8 cellular contexts compared by ENCODE assay signal in the genomic region with DNA sequence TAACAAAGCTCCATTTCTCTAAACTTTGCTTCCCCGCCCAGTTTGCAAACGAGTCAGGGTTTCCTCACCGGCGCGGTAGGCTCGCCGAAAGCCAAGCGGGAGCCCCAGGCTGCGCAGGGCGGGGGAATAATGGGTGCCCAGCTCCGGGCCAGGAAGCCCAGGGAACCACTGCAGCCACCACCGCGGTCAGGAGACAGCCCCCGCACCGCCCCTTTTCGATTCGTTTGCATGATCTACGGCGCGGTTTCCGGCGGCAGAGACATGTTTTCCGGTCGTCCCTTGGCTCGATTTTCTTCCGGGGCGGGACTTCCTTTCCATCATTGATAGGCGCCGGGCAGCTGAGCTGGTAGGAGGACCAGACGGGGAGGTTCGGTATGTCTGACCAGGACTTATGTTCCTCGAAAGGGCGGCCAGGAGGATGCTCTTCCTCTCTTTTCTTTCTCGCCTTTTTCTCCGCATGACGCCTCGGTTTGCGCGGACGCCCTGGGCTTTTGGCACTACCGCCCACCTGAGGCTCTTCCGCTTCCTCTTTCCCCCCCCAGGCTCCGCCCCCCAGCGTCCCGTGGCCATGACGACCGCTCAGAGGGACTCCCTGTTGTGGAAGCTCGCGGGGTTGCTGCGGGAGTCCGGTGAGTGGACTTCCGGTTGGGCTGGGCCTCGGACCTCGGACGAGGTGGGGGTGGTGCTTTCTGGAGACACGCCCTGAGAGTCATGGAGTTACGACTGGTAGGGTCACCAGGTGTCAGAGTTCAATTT. TPM values are rescaled to one million over a fixed set of nuclear protein-coding genes. Genes with fewer than 3 reads are reported as not detected.
DNase-seq lines count a peak whose midpoint lies in the region; ATAC-seq, FAIRE-seq and TF ChIP-seq lines count a peak whose summit lies in the region.

TSS of gene STK11IP (plus strand) at position 306 of the 756 bp plus-strand sequence. CDS start at position 569, 263 bp downstream.

- H3K27me3 ChIP-seq in endothelial cell of umbilical vein (ENCODE audit: control insufficient read depth in 2 of 2, insufficient read depth in 2 of 2, low read length in 2 of 2): no peaks in the 10 kb centered on the region

- H4K20me1 ChIP-seq in OCI-LY7 (ENCODE audit: insufficient read depth, low read length) (no peaks in the 10 kb centered on the region), endothelial cell of umbilical vein (replicated peaks; ENCODE audit: control insufficient read depth, extremely low read depth, insufficient read depth, low read length) (no peaks in the 10 kb centered on the region)

- peaks cover 6% of the 10 kb centered on the region; the same call in 1 of the 2 replicates for H3K36me3 ChIP-seq in OCI-LY7 (ENCODE audit: insufficient read depth, low read length)
- H3K36me3 ChIP-seq in endothelial cell of umbilical vein (ENCODE audit: control insufficient read depth in 2 of 2, extremely low read depth in 1 of 2, insufficient read depth in 2 of 2, low read length in 2 of 2): peaks cover 0 to 15% of the 10 kb centered on the region in 2 experiments

- peak within 1 kb of the TSS; percentile 77 for H3K4me3 ChIP-seq in OCI-LY7 (ENCODE audit: low read depth, low read length, poor library complexity, severe bottlenecking)
- peak within 1 kb of the TSS; percentile 47 to 76 (median 67) for H3K4me3 ChIP-seq in endothelial cell of umbilical vein (replicated peaks in 1 of 3; ENCODE audit: insufficient read depth in 1 of 3, low read depth in 1 of 3, low read length in 3 of 3)

- H3K4me1 ChIP-seq in OCI-LY7 (ENCODE audit: insufficient read depth, low read length, poor library complexity, severe bottlenecking) (peaks cover 14% of the 10 kb centered on the region), endothelial cell of umbilical vein (ENCODE audit: control insufficient read depth, extremely low read depth, insufficient read depth, low read length) (peaks cover 12% of the 10 kb centered on the region)

- CTCF ChIA-PET in OCI-LY7 (lab: Charles Lee; ENCODE audit: unreplicated experiment): interaction anchor here (0.7 kb wide), 2 partner anchors 10 to 45 kb away, joined by 3 to 4 read pairs; no protein-coding TSS in a partner anchor
- CTCF ChIA-PET in endothelial cell of umbilical vein (lab: Charles Lee): interaction anchor here (0.7 to 3.6 kb wide), 8 partner anchors 27 to 102 kb away, joined by 3 to 23 read pairs (median 4); partner anchors contain the start of gene OBSL1

- peak; percentile 93 for DNase-seq in D721Med (ENCODE audit: insufficient read length, low spot score)
- peak; percentile 98 for DNase-seq in HuH-7.5 (ENCODE audit: low spot score)
- peak; percentile 96 for DNase-seq in OCI-LY7 (ENCODE audit: low spot score)
- peak; percentile 80 for DNase-seq in activated T-cell treated with anti-CD3 and anti-CD28 coated beads for 1 hour (ENCODE audit: low read depth)
- peak; percentile 95 for DNase-seq in endothelial cell of umbilical vein (ENCODE audit: low read depth, low spot score)
- DNase-seq in midbrain (lab: John Stamatoyannopoulos, UW): peak; percentile 97
- peak; percentile 80 to 82 for DNase-seq in stimulated activated CD8-positive, alpha-beta memory T cell treated with anti-CD3 and anti-CD28 coated beads, Interleukin-2, amount 100 ng/mL, for 1 hour (ENCODE audit: low read depth in 2 of 2)

- no peaks in the 10 kb centered on the region for H3K9me1 ChIP-seq in endothelial cell of umbilical vein (replicated peaks; ENCODE audit: control insufficient read depth, extremely low read depth, insufficient read depth, low read length)

- no peak for TF ChIP-seq CTCF in D721Med (IDR thresholded peaks at IDR 0.05; ENCODE audit: insufficient read depth, missing control alignments)
- no peak for TF ChIP-seq CTCF in OCI-LY7 (conservative IDR thresholded peaks at IDR 0.05; ENCODE audit: low read length)
- no peak for TF ChIP-seq CTCF in endothelial cell of umbilical vein (IDR thresholded peaks at IDR 0.05; ENCODE audit: extremely low read depth in 1 of 2, insufficient read depth in 1 of 2, low read depth in 1 of 2, low read length in 2 of 2)

- peak within 1 kb of the TSS; percentile 96 for H3K4me2 ChIP-seq in OCI-LY7 (ENCODE audit: low read length)
- peak within 1 kb of the TSS; percentile 81 for H3K4me2 ChIP-seq in endothelial cell of umbilical vein (ENCODE audit: insufficient read depth, low read length)

- peak; percentile 97 for TF ChIP-seq POLR2A in endothelial cell of umbilical vein (IDR thresholded peaks at IDR 0.05; ENCODE audit: low read depth, low read length)

- no peak for FAIRE-seq in D721Med (lab: Jason Lieb, UNC)
- peak; percentile 97 for FAIRE-seq in endothelial cell of umbilical vein (lab: Jason Lieb, UNC)

- no peaks in the 10 kb centered on the region for H3K9me3 ChIP-seq in OCI-LY7 (ENCODE audit: low read length)
- H3K9me3 ChIP-seq in endothelial cell of umbilical vein (replicated peaks; ENCODE audit: control insufficient read depth, insufficient read depth, low read length): no peaks in the 10 kb centered on the region

- intact Hi-C loops in OCI-LY7 (cut with micrococcal nuclease; ENCODE audit: unreplicated experiment): loop anchor here (1.0 to 5.0 kb wide), 3 partner anchors 45 to 210 kb away; partner anchors contain the start of genes CHPF and DNPEP
- intact Hi-C loops in endothelial cell of umbilical vein (cut with micrococcal nuclease): loop anchor here (1.0 kb wide), 5 partner anchors 26 to 209 kb away; partner anchors contain the start of genes CHPF, GMPPA and OBSL1

- peak within 1 kb of the TSS; percentile 63 for H2AFZ ChIP-seq in OCI-LY7 (ENCODE audit: low read length)
- peak within 1 kb of the TSS; percentile 98 for H2AFZ ChIP-seq in endothelial cell of umbilical vein (ENCODE audit: low read depth, low read length)

- H3K9me2 ChIP-seq in OCI-LY7 (ENCODE audit: insufficient read depth, low read length): no peaks in the 10 kb centered on the region

- dilution Hi-C loops in endothelial cell of umbilical vein (cut with MboI; ENCODE audit: extremely low pct_ligation_motif_present, low sequenced_read_pairs): no loop called here

- BruUV-seq in OCI-LY7 (replicated peaks; lab: Mats Ljungman, UMichigan) (no TSS peak), endothelial cell of umbilical vein (replicated peaks; lab: Mats Ljungman, UMichigan) (TSS peak; percentile 67)

- POLR2A ChIA-PET in OCI-LY7 (lab: Charles Lee): interaction anchor here (0.6 to 3.4 kb wide), 8 partner anchors 13 to 579 kb away, joined by 3 to 14 read pairs (median 4); partner anchors contain the start of genes CHPF, GMPPA and TMEM198
- POLR2A ChIA-PET in endothelial cell of umbilical vein (lab: Charles Lee): interaction anchor here (0.7 kb wide), 1 partner anchor 32 kb away, joined by 5 read pairs; no protein-coding TSS in a partner anchor

- peak within 1 kb of the TSS; percentile 56 for H3K27ac ChIP-seq in OCI-LY7 (ENCODE audit: low read depth, low read length, poor library complexity, severe bottlenecking)
- peak within 1 kb of the TSS; percentile 86 for H3K27ac ChIP-seq in endothelial cell of umbilical vein (ENCODE audit: insufficient read depth, low read depth, low read length)

- peak within 1 kb of the TSS; percentile 90 for H3K9ac ChIP-seq in endothelial cell of umbilical vein (replicated peaks; ENCODE audit: extremely low read depth, insufficient read depth, low read length)

- H3K79me2 ChIP-seq in OCI-LY7 (ENCODE audit: insufficient read depth, low read depth, low read length) (peaks cover 6% of the 10 kb centered on the region; the same call in 1 of the 2 replicates), endothelial cell of umbilical vein (ENCODE audit: control insufficient read depth, insufficient read depth, low read length) (no peaks in the 10 kb centered on the region)

- peak; percentile 93 for ATAC-seq in GM21526 (IDR thresholded peaks at IDR 0.05; ENCODE audit: low FRiP score, unreplicated experiment)

TF ChIP-seq in endothelial cell of umbilical vein, 7 proteins besides CTCF, POLR2A, EP300 and RAD21:
- no peak for TF ChIP-seq EZH2 (IDR thresholded peaks at IDR 0.05; ENCODE audit: borderline replicate concordance, low read depth, low read length, severe bottlenecking)
- TF ChIP-seq, protein P1, sequence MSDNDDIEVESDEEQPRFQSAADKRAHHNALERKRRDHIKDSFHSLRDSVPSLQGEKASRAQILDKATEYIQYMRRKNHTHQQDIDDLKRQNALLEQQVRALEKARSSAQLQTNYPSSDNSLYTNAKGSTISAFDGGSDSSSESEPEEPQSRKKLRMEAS (IDR thresholded peaks at IDR 0.05; ENCODE audit: insufficient read depth, insufficient read length): peak; percentile 26
- TF ChIP-seq FOS (IDR thresholded peaks at IDR 0.05; ENCODE audit: borderline replicate concordance, insufficient read depth, low read length): peak; percentile 35
- TF ChIP-seq POLR2AphosphoS5 (IDR thresholded peaks at IDR 0.05; ENCODE audit: insufficient read depth, low read depth, low read length): peak; percentile 84
- no peak for TF ChIP-seq JUN (IDR thresholded peaks at IDR 0.05; ENCODE audit: borderline replicate concordance, insufficient read depth, insufficient read length, low read depth)

RNA-seq across cellular contexts. Expression of gene STK11IP, which starts in this region (rescaled TPM):
- total RNA-seq in OCI-LY7 (2014; rRNA removed; shearing (Covaris generic)): 16.5 and 26.5 TPM in 2 replicates
- total RNA-seq in OCI-LY7 (2022): 30.7 and 37.6 TPM in 2 replicates
- 19.2 and 20.2 TPM in 2 replicates for total RNA-seq in endothelial cell of umbilical vein
- polyA plus RNA-seq in endothelial cell of umbilical vein: 17.7 and 19.8 TPM in 2 replicates
- 8.0 and 9.0 TPM in 2 replicates for polyA plus RNA-seq in endothelial cell of umbilical vein (2011; cell fraction: cytosol; rRNA removed)
- polyA plus RNA-seq in endothelial cell of umbilical vein (2011; cell fraction: nucleus; rRNA removed): 80.1 and 100 TPM in 2 replicates
- 11.4 and 16.0 TPM in 2 replicates for polyA plus RNA-seq in endothelial cell of umbilical vein (2012)
- 13.3 and 20.4 TPM in 2 replicates for polyA minus RNA-seq in endothelial cell of umbilical vein
- 3.8 TPM for polyA minus RNA-seq in endothelial cell of umbilical vein (2011; cell fraction: cytosol; rRNA and poly(A)+ RNA removed)
- 25.4 and 34.5 TPM in 2 replicates for polyA minus RNA-seq in endothelial cell of umbilical vein (2011; cell fraction: nucleus; rRNA and poly(A)+ RNA removed)

Comparison
In these comparisons a context has a peak if more than half of its experiments do, and no peak if none do; other contexts are left out.
1. Peak in every context shown above with its lines: DNase-seq, ATAC-seq, H3K4me3 ChIP-seq and H3K27ac ChIP-seq.